In genomic region chr3:45123841-45124269, GRCh38 we compare ENCODE assay signal across 9 cellular contexts. TPM values are rescaled to one million over a fixed set of nuclear protein-coding genes. Genes with fewer than 3 reads are reported as not detected.
A peak's percentile ranks its signal among the peaks of the same experiment; 100 is the strongest.
DNase-seq lines count a peak whose midpoint lies in the region; ATAC-seq, FAIRE-seq and TF ChIP-seq lines count a peak whose summit lies in the region.
"Had no signal": no experiment of that assay in that cellular context is flagged by ENCODE, and none has a peak within 500 bp of the region (broad histone marks: within the 10 kb centered on the region; RNA-seq: fewer than 3 reads in every experiment).

No MANE protein-coding gene starts in this region.

- RAD21 ChIA-PET in HCT116 (lab: Charles Lee; ENCODE audit: low non-redundant PET in 1 of 2, low total read pairs in 2 of 2, uncharacterized antibody in 2 of 2, unreplicated experiment in 2 of 2), result interaction anchor here (1.0 kb wide), 2 partner anchors 87 to 101 kb away, joined by 3 read pairs; no protein-coding TSS in a partner anchor

- intact Hi-C loops in HCT116 (cut with micrococcal nuclease) (loop anchor here (1.0 to 5.0 kb wide), 2 partner anchors 10 to 82 kb away; no protein-coding TSS in a partner anchor), natural killer cell (cut with micrococcal nuclease) (no loop called here), body of pancreas (cut with DNase I) (no loop called here)

- no peaks in the 10 kb centered on the region for H4K20me1 ChIP-seq in HCT116 (ENCODE audit: insufficient read depth)

- H3K9me2 ChIP-seq in HCT116 (ENCODE audit: insufficient read depth), result no peaks in the 10 kb centered on the region

- peaks cover 93 to 100% of the 10 kb centered on the region in 2 experiments for H3K4me1 ChIP-seq in HCT116 (ENCODE audit: control insufficient read depth in 1 of 2, insufficient read depth in 2 of 2, low read length in 2 of 2)
- H3K4me1 ChIP-seq in SJSA1 (replicated peaks), result peaks cover 32% of the 10 kb centered on the region
- H3K4me1 ChIP-seq in small intestine (ENCODE audit: control insufficient read depth in 2 of 2, insufficient read depth in 1 of 2, low read depth in 1 of 2, low read length in 1 of 2), result peaks cover 25 to 26% of the 10 kb centered on the region in 2 donors
- peaks cover 67% of the 10 kb centered on the region for H3K4me1 ChIP-seq in body of pancreas

- H3K9me3 ChIP-seq in HCT116 (ENCODE audit: control insufficient read depth in 1 of 2, insufficient read depth in 1 of 2, low read depth in 1 of 2, low read length in 2 of 2), result no peaks in the 10 kb centered on the region
- H3K9me3 ChIP-seq in SJSA1 (replicated peaks), result no peaks in the 10 kb centered on the region
- no peaks in the 10 kb centered on the region for H3K9me3 ChIP-seq in small intestine (ENCODE audit: control insufficient read depth, low read depth)
- H3K9me3 ChIP-seq in body of pancreas, result no peaks in the 10 kb centered on the region

- peaks cover 17 to 30% of the 10 kb centered on the region in 2 donors for H3K27me3 Mint-ChIP-seq in natural killer cell (ENCODE audit: low read depth in 2 of 2)

- TF ChIP-seq POLR2A in HCT116 (IDR thresholded peaks at IDR 0.05; ENCODE audit: borderline replicate concordance, extremely low read depth, insufficient read depth, insufficient read length) (no peak), body of pancreas (IDR thresholded peaks at IDR 0.05) (no peak)

- POLR2A ChIA-PET in HCT116 (lab: Charles Lee), result interaction anchor here (0.9 to 3.7 kb wide), 11 partner anchors 10 to 384 kb away, joined by 3 to 31 read pairs (median 4); partner anchors contain the start of gene CDCP1

- no TSS peak for BruUV-seq in HCT116 (replicated peaks; lab: Mats Ljungman, UMichigan)

- DNase-seq in HCT116 (ENCODE audit: low read depth, low spot score) (peak; percentile 88), SJSA1 (ENCODE audit: low read depth in 1 of 2, low spot score in 2 of 2) (peak; percentile 39 to 54), fibroblast of peridontal ligament (ENCODE audit: extremely low read depth) (peak; percentile 68), small intestine (peak; percentile 30), natural killer cell (no peak), body of pancreas (no peak), hypothalamus (lab: John Stamatoyannopoulos, UW) (no peak)
- DNase-seq: KG1 had no signal

- H3K27ac ChIP-seq in HCT116 (ENCODE audit: low read depth, low read length), result peak overlapping the region; percentile 91
- peak overlapping the region; percentile 77 for H3K27ac ChIP-seq in SJSA1
- H3K27ac ChIP-seq in small intestine (ENCODE audit: low read depth in 1 of 2, low read length in 1 of 2), result peak overlapping the region; percentile 79 to 85
- peak overlapping the region in 1 of 4 donors; percentile 9 for H3K27ac ChIP-seq in body of pancreas

- H3K4me2 ChIP-seq in HCT116 (ENCODE audit: low read length), result peak overlapping the region; percentile 72

- FAIRE-seq in small intestine (lab: Jason Lieb, UNC), result no peak

- peak overlapping the region in 1 of 2 experiments; percentile 33; a peak in 2 of 4 replicates for H3K4me3 ChIP-seq in HCT116 (replicated peaks in 1 of 2; ENCODE audit: low read depth in 1 of 2, low read length in 2 of 2)
- H3K4me3 ChIP-seq in SJSA1, result no peak overlapping the region
- H3K4me3 ChIP-seq in small intestine (ENCODE audit: low read depth in 1 of 2, low read length in 2 of 2), result no peak overlapping the region
- no peak overlapping the region for H3K4me3 ChIP-seq in body of pancreas

- peaks cover 100% of the 10 kb centered on the region for H3K79me2 ChIP-seq in HCT116 (ENCODE audit: insufficient read depth, low read length)

- peaks cover 1 to 2% of the 10 kb centered on the region in 2 donors for H3K4me1 Mint-ChIP-seq in natural killer cell
- H3K4me1 Mint-ChIP-seq: neural crest cell had no signal

- H3K36me3 ChIP-seq in HCT116 (ENCODE audit: control insufficient read depth in 1 of 2, insufficient read depth in 2 of 2, low read length in 2 of 2) (peaks cover under 1 to 12% of the 10 kb centered on the region in 2 experiments; a peak in 3 of 4 replicates), SJSA1 (no peaks in the 10 kb centered on the region), small intestine (ENCODE audit: control insufficient read depth in 2 of 2, insufficient read depth in 2 of 2, low read length in 2 of 2) (no peaks in the 10 kb centered on the region), body of pancreas (replicated peaks in 1 of 2; ENCODE audit: insufficient read depth in 1 of 2, low read depth in 2 of 2) (no peaks in the 10 kb centered on the region)

- no peak overlapping the region for H2AFZ ChIP-seq in HCT116 (ENCODE audit: low read depth, low read length, poor library complexity, severe bottlenecking)

- H3K9ac ChIP-seq in HCT116 (ENCODE audit: low read length), result peak overlapping the region; percentile 61

- H3K27me3 ChIP-seq in HCT116 (ENCODE audit: insufficient read depth, low read length) (no peaks in the 10 kb centered on the region), SJSA1 (replicated peaks) (no peaks in the 10 kb centered on the region), small intestine (ENCODE audit: control insufficient read depth in 2 of 2, insufficient read depth in 2 of 2, low read length in 2 of 2) (no peaks in the 10 kb centered on the region), body of pancreas (no peaks in the 10 kb centered on the region)

- no peak overlapping the region for H3K4me3 Mint-ChIP-seq in natural killer cell
- H3K4me3 Mint-ChIP-seq: neural crest cell had no signal

- H3K36me3 Mint-ChIP-seq in natural killer cell, result no peaks in the 10 kb centered on the region

- H3K27ac Mint-ChIP-seq in natural killer cell, result no peak overlapping the region

- TF ChIP-seq CTCF in HCT116 (IDR thresholded peaks at IDR 0.05 in 2 of 3, conservative IDR thresholded peaks at IDR 0.05 in 1 of 3; ENCODE audit: borderline replicate concordance in 1 of 3, insufficient read depth in 1 of 3, low read depth in 2 of 3, low read length in 2 of 3) (no peak), natural killer cell (IDR thresholded peaks at IDR 0.05) (no peak), body of pancreas (IDR thresholded peaks at IDR 0.05) (no peak)

- CTCF ChIA-PET in HCT116 (lab: Charles Lee), result interaction anchor here (0.9 to 1.5 kb wide), 4 partner anchors 15 to 87 kb away, joined by 3 to 11 read pairs (median 6); no protein-coding TSS in a partner anchor

- TF ChIP-seq RAD21 in HCT116 (IDR thresholded peaks at IDR 0.05; ENCODE audit: low read depth), result no peak

- 42 to 63% (median 54%) methylated on average over 2 of the region's 2 CpGs for WGBS in small intestine, 3 donors
- WGBS in body of pancreas, 2 donors, result 48 to 73% methylated on average over 2 of the region's 2 CpGs

- ATAC-seq in HCT116, result peak; percentile 68
- ATAC-seq in natural killer cell, result no peak
- ATAC-seq in body of pancreas, result no peak

- no peaks in the 10 kb centered on the region for H3K9me3 Mint-ChIP-seq in natural killer cell
- H3K9me3 Mint-ChIP-seq: neural crest cell had no signal

TF ChIP-seq in HCT116, 20 proteins besides CTCF, POLR2A, EP300 and RAD21:
- TF ChIP-seq ZNF274 (IDR thresholded peaks at IDR 0.05; ENCODE audit: low read depth, low read length), result no peak
- no peak for TF ChIP-seq CEBPB (IDR thresholded peaks at IDR 0.05; ENCODE audit: low read depth)
- TF ChIP-seq SP1 (IDR thresholded peaks at IDR 0.05; ENCODE audit: low read depth), result no peak
- no peak for TF ChIP-seq YY1 (IDR thresholded peaks at IDR 0.05; ENCODE audit: extremely low read depth, insufficient replicate concordance, low read depth, low read length)
- TF ChIP-seq TCF7L2 (IDR thresholded peaks at IDR 0.05; ENCODE audit: borderline replicate concordance, extremely low read depth, insufficient read depth, insufficient read length), result no peak
- TF ChIP-seq POLR2AphosphoS5 (IDR thresholded peaks at IDR 0.05; ENCODE audit: low read depth, low read length), result peak; percentile 58

RNA-seq across cellular contexts. Expression of gene CDCP1, which starts 22.3 kb away (rescaled TPM):
- 196 TPM for total RNA-seq in HCT116 (2021; ENCODE audit: unreplicated experiment)
- polyA plus RNA-seq in HCT116 (2012), result 167 and 184 TPM in 2 replicates
- total RNA-seq in SJSA1 (2014; rRNA removed; shearing (Covaris generic)), result 0.18 and 0.56 TPM in 2 replicates
- 10 to 100 TPM in 1 of 3 donors, 1 to 10 TPM in 2; 8.4 to 16.8 (median 8.5) TPM for polyA plus RNA-seq in small intestine
- total RNA-seq in natural killer cell, result under 1 TPM; 0.38 to 0.61 (median 0.48) TPM
- total RNA-seq in body of pancreas, result 1 to 10 TPM; 6.2 to 6.3 TPM
- total RNA-seq: neural crest cell had no signal

Comparison
In these comparisons a context has a peak if more than half of its experiments do, and no peak if none do; other contexts are left out.
1. DNase-seq: peak in HCT116 (single experiment), SJSA1 (2 of 2), fibroblast of peridontal ligament (single experiment) and small intestine (single experiment); none in natural killer cell (single experiment), body of pancreas (0 of 4) and hypothalamus (0 of 51).
2. RNA of gene CDCP1, which starts 22.3 kb away (total RNA-seq): 196 TPM in HCT116 (single experiment); 6.2 to 6.3 TPM in body of pancreas, 0.38 to 0.61 TPM in natural killer cell and 0.18 to 0.56 TPM in SJSA1; every median in the first group is over 10 times any median in the second.